ENCODE assay signal across 20 cellular contexts in genomic region chr20:64240243-64241015, GRCh38.
"Had no signal": no experiment of that assay in that cellular context is flagged by ENCODE, and none has a peak within 500 bp of the region (broad histone marks: within the 10 kb centered on the region; RNA-seq: fewer than 3 reads in every experiment).

No MANE protein-coding gene starts in this region.

- H3K4me3 ChIP-seq: adrenal gland, breast epithelium, stomach had no signal

- H3K27ac ChIP-seq: adrenal gland, breast epithelium, stomach had no signal

- DNase-seq: activated CD4-positive, alpha-beta memory T cell treated with anti-CD3 and anti-CD28 coated beads for 36 hours; activated CD4-positive, alpha-beta T cell treated with anti-CD3 and anti-CD28 coated beads for 4 hours; activated naive CD4-positive, alpha-beta T cell treated with anti-CD3 and anti-CD28 coated beads, Interleukin-2, amount 50 U/mL, for 16 hours; activated T-cell treated with anti-CD3 and anti-CD28 coated beads for 4 hours; cerebellar nuclear complex; effector CD4-positive, alpha-beta T cell; kidney glomerular epithelial cell; left ventricle myocardium superior; mesenchymal stem cell; naive thymus-derived CD4-positive, alpha-beta T cell; occipital lobe; small intestine; stimulated activated CD4-positive, alpha-beta T cell treated with anti-CD3 and anti-CD28 coated beads, Interleukin-4, amount 100 ng/mL, for 1 hour; stomach; SW 1271; trophoblast cell had no signal

- FAIRE-seq: astrocyte, frontal cortex, small intestine had no signal

- H3K9me3 ChIP-seq: adrenal gland, breast epithelium, stomach had no signal

- H3K4me1 ChIP-seq: adrenal gland, breast epithelium, stomach had no signal

- H3K27me3 ChIP-seq: adrenal gland had no signal

- ATAC-seq: left ventricle myocardium superior; naive thymus-derived CD4-positive, alpha-beta T cell had no signal

- H3K36me3 ChIP-seq: adrenal gland, breast epithelium, stomach had no signal
